10 cellular contexts compared by ENCODE assay signal in the genomic region with DNA sequence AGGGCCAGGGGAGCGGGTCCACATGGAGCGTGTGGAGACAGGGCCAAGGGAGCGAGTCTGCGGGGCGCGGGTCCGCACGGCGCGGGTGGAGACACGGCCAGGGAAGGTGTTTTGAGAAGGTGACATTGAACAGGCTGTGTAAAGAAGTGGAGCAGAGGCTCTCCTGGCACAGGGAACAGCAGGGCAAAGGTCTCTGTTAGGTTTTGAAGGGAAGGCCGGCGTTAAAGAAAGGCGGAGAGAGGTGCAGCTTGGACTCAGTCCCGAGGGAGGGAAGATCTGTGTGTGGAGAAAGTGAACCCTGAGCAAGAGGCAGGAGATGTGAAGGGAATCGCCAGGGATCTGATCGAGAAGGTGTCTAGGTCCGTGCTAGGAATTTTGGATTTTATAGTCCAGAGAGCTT. TPM values are rescaled to one million over a fixed set of nuclear protein-coding genes. Genes with fewer than 3 reads are reported as not detected.
DNase-seq lines count a peak whose midpoint lies in the region; ATAC-seq and TF ChIP-seq lines count a peak whose summit lies in the region.
"Had no signal": no experiment of that assay in that cellular context is flagged by ENCODE, and none has a peak within 500 bp of the region (broad histone marks: within the 10 kb centered on the region; RNA-seq: fewer than 3 reads in every experiment).

No MANE protein-coding gene starts in this region.

- peak overlapping the region in 1 of 3 donors; percentile 84 for H3K27ac Mint-ChIP-seq in CD4-positive, CD25-positive, alpha-beta regulatory T cell
- H3K27ac Mint-ChIP-seq in naive B cell: peak overlapping the region in 4 of 6 donors; percentile 27 to 69 (median 53)

- no peak for ATAC-seq in CD4-positive, CD25-positive, alpha-beta regulatory T cell (ENCODE audit: low read depth in 2 of 2)
- ATAC-seq in naive B cell (ENCODE audit: low read depth in 2 of 2) (no peak), HG03159 (IDR thresholded peaks at IDR 0.05; ENCODE audit: unreplicated experiment) (no peak)
- ATAC-seq: left lung had no signal

- BruUV-seq in mammary epithelial cell (replicated peaks; lab: Mats Ljungman, UMichigan): no TSS peak

- dilution Hi-C loops in mammary epithelial cell (cut with HindIII; ENCODE audit: low sequenced_read_pairs): no loop called here

- H3K79me2 ChIP-seq in mammary epithelial cell (ENCODE audit: insufficient read depth, low read length): peaks cover 35% of the 10 kb centered on the region

- H3K4me3 ChIP-seq in CD4-positive, CD25-positive, alpha-beta regulatory T cell (ENCODE audit: low read depth, low read length): no peak overlapping the region
- H3K4me3 ChIP-seq in mammary epithelial cell (replicated peaks in 1 of 3; ENCODE audit: insufficient read depth in 1 of 3, low read depth in 2 of 3, low read length in 3 of 3): peak overlapping the region in 1 of 3 experiments; percentile 3
- H3K4me3 ChIP-seq: left lung had no signal

- H3K4me1 Mint-ChIP-seq in CD4-positive, CD25-positive, alpha-beta regulatory T cell: peaks cover 6 to 27% (median 14%) of the 10 kb centered on the region in 4 donors
- H3K4me1 Mint-ChIP-seq in naive B cell: peaks cover 0 to 25% (median 12%) of the 10 kb centered on the region in 3 donors

- no peaks in the 10 kb centered on the region for H3K9me3 Mint-ChIP-seq in CD4-positive, CD25-positive, alpha-beta regulatory T cell
- no peaks in the 10 kb centered on the region for H3K9me3 Mint-ChIP-seq in naive B cell

- no peaks in the 10 kb centered on the region for H3K36me3 Mint-ChIP-seq in CD4-positive, CD25-positive, alpha-beta regulatory T cell
- H3K36me3 Mint-ChIP-seq in naive B cell: no peaks in the 10 kb centered on the region

- H4K20me1 ChIP-seq in mammary epithelial cell (ENCODE audit: insufficient read depth, low read length): no peaks in the 10 kb centered on the region

- WGBS in mammary epithelial cell (ENCODE audit: low coverage, missing lambda C conversion rate): 100% methylated on average over 7 of the region's 18 CpGs

- no peak overlapping the region for H3K27ac ChIP-seq in CD4-positive, CD25-positive, alpha-beta regulatory T cell (ENCODE audit: insufficient read depth, low read length, poor library complexity, severe bottlenecking)
- no peak overlapping the region for H3K27ac ChIP-seq in mammary epithelial cell (ENCODE audit: insufficient read depth, low read depth, low read length)
- H3K27ac ChIP-seq: left lung had no signal

- no peak overlapping the region for H2AFZ ChIP-seq in mammary epithelial cell (ENCODE audit: low read depth, low read length)

- peaks cover 17% of the 10 kb centered on the region for H3K4me1 ChIP-seq in CD4-positive, CD25-positive, alpha-beta regulatory T cell (ENCODE audit: control insufficient read depth, insufficient read depth, low read length, poor library complexity, severe bottlenecking)
- H3K4me1 ChIP-seq in mammary epithelial cell (ENCODE audit: insufficient read depth, low read length): peaks cover 9% of the 10 kb centered on the region

- DNase-seq in CD4-positive, CD25-positive, alpha-beta regulatory T cell: no peak
- DNase-seq in HuH-7 (ENCODE audit: low spot score) (peak; percentile 39), mammary epithelial cell (no peak), naive B cell (no peak), SKM-1 treated with dmso at 0.1 percent for 144 hours (lab: John Stamatoyannopoulos, UW; ENCODE audit: unreplicated experiment) (no peak), NCI-H2107 (lab: John Stamatoyannopoulos, UW) (no peak), ACHN (no peak)
- DNase-seq: NCI-H82 had no signal

- no peaks in the 10 kb centered on the region for H3K36me3 ChIP-seq in CD4-positive, CD25-positive, alpha-beta regulatory T cell (ENCODE audit: control insufficient read depth, insufficient read depth, low read length)
- H3K36me3 ChIP-seq in mammary epithelial cell (ENCODE audit: insufficient read depth, low read length): no peaks in the 10 kb centered on the region
- H3K36me3 ChIP-seq: left lung had no signal

- H3K9ac ChIP-seq in mammary epithelial cell (ENCODE audit: insufficient read depth, low read length): no peak overlapping the region

- no peak for TF ChIP-seq CTCF in mammary epithelial cell (conservative IDR thresholded peaks at IDR 0.05 in 1 of 2, IDR thresholded peaks at IDR 0.05 in 1 of 2; ENCODE audit: extremely low read depth in 1 of 2, insufficient read depth in 1 of 2, low read depth in 1 of 2, low read length in 2 of 2)

- no peaks in the 10 kb centered on the region for H3K27me3 Mint-ChIP-seq in CD4-positive, CD25-positive, alpha-beta regulatory T cell
- no peaks in the 10 kb centered on the region for H3K27me3 Mint-ChIP-seq in naive B cell

- H3K27me3 ChIP-seq in CD4-positive, CD25-positive, alpha-beta regulatory T cell (ENCODE audit: control insufficient read depth, insufficient read depth, low read length): no peaks in the 10 kb centered on the region
- no peaks in the 10 kb centered on the region for H3K27me3 ChIP-seq in mammary epithelial cell (ENCODE audit: insufficient read depth, low read length)
- H3K27me3 ChIP-seq: left lung had no signal

- in situ Hi-C loops in mammary epithelial cell (cut with MboI; ENCODE audit: low sequenced_read_pairs in 2 of 2) (no loop called here), ACHN (cut with HindIII; ENCODE audit: low pct_ligation_motif_present, low pct_unique_long_range_greater_than_20kb, low sequenced_read_pairs) (no loop called here)

- intact Hi-C loops in mammary epithelial cell (cut with micrococcal nuclease): loop anchor here (5.0 kb wide), 1 partner anchor 268 kb away; a partner anchor contains a TSS

- no peaks in the 10 kb centered on the region for H3K9me3 ChIP-seq in CD4-positive, CD25-positive, alpha-beta regulatory T cell (ENCODE audit: control insufficient read depth in 2 of 2, low read length in 2 of 2)
- no peaks in the 10 kb centered on the region for H3K9me3 ChIP-seq in mammary epithelial cell (replicated peaks; ENCODE audit: insufficient read depth, low read length)
- H3K9me3 ChIP-seq: left lung had no signal

- CTCF ChIA-PET in mammary epithelial cell (lab: Charles Lee; ENCODE audit: low non-redundant PET): no interaction called here

- H3K4me2 ChIP-seq in mammary epithelial cell (ENCODE audit: insufficient read depth, low read depth, low read length): peak overlapping the region; percentile 47

- peak overlapping the region; percentile 62 to 81 (median 76) for H3K4me3 Mint-ChIP-seq in CD4-positive, CD25-positive, alpha-beta regulatory T cell
- peak overlapping the region in 7 of 8 donors; percentile 29 to 89 (median 57) for H3K4me3 Mint-ChIP-seq in naive B cell

RNA-seq across cellular contexts. Expression of a gene that starts 1.8 kb away (rescaled TPM):
- 3.5 TPM for total RNA-seq in CD4-positive, CD25-positive, alpha-beta regulatory T cell
- 10 to 100 TPM; 12.6 to 20.3 (median 16.3) TPM for polyA plus RNA-seq in CD4-positive, CD25-positive, alpha-beta regulatory T cell
- 10 to 100 TPM; 11.3 to 27.2 TPM for total RNA-seq in mammary epithelial cell
- polyA plus RNA-seq in mammary epithelial cell: 22.1 TPM
- polyA minus RNA-seq in mammary epithelial cell: 34.6 TPM
- 10 to 100 TPM in 1 of 6 donors, 1 to 10 TPM in 5; 6.2 to 10.4 (median 7.9) TPM for polyA plus RNA-seq in naive B cell (ENCODE audit: low read depth in 6 of 6)

RNA-seq across cellular contexts. Expression of a gene that starts 2.1 kb away (rescaled TPM):
- total RNA-seq in CD4-positive, CD25-positive, alpha-beta regulatory T cell: 51.1 TPM
- polyA plus RNA-seq in CD4-positive, CD25-positive, alpha-beta regulatory T cell: 1 to 10 TPM; 2.4 to 4.1 (median 3.3) TPM
- 10 to 100 TPM; 13.7 to 67.7 TPM for total RNA-seq in mammary epithelial cell
- polyA plus RNA-seq in mammary epithelial cell (26.8 TPM), naive B cell (ENCODE audit: low read depth in 6 of 6) (1 to 10 TPM in 5 of 6 donors, not detected in 1; 1.7 to 8.2 (median 2.6) TPM)
- 114 TPM for polyA minus RNA-seq in mammary epithelial cell

RNA-seq across cellular contexts. Expression of a gene that starts 21.4 kb away (rescaled TPM):
- total RNA-seq in CD4-positive, CD25-positive, alpha-beta regulatory T cell: 25.3 TPM
- 10 to 100 TPM; 17.5 to 19.6 (median 19.3) TPM for polyA plus RNA-seq in CD4-positive, CD25-positive, alpha-beta regulatory T cell
- total RNA-seq in mammary epithelial cell: 10 to 100 TPM; 51.2 to 56.4 TPM
- polyA plus RNA-seq in mammary epithelial cell (40.5 TPM), naive B cell (ENCODE audit: low read depth in 6 of 6) (10 to 100 TPM; 13.0 to 34.0 (median 23.8) TPM)
- polyA minus RNA-seq in mammary epithelial cell: 71.0 TPM
